1 cellular context compared by ENCODE assay signal in genomic region chr7:128793184-128793552, GRCh38.
TF ChIP-seq lines count a peak whose summit lies in the region.

No MANE protein-coding gene starts in this region.

TF ChIP-seq in SK-N-SH, 30 proteins besides CTCF, POLR2A, EP300 and RAD21:
- TF ChIP-seq REST (IDR thresholded peaks at IDR 0.05; ENCODE audit: low read depth, low read length) (no peak), GABPA (IDR thresholded peaks at IDR 0.05; ENCODE audit: low read depth) (no peak), SIN3A (IDR thresholded peaks at IDR 0.05; ENCODE audit: borderline replicate concordance, low read depth, low read length) (no peak), RCOR1 (IDR thresholded peaks at IDR 0.05; ENCODE audit: low read length) (no peak), YY1 (IDR thresholded peaks at IDR 0.05; ENCODE audit: low read depth) (no peak), MEF2A (IDR thresholded peaks at IDR 0.05; ENCODE audit: borderline replicate concordance, low read depth) (no peak), USF1 (IDR thresholded peaks at IDR 0.05; ENCODE audit: borderline replicate concordance, low read depth) (no peak), MXI1 (IDR thresholded peaks at IDR 0.05; ENCODE audit: low read depth, low read length) (no peak), ZBTB33 (IDR thresholded peaks at IDR 0.05; ENCODE audit: borderline replicate concordance, low read depth) (no peak), TEAD4 (IDR thresholded peaks at IDR 0.05; ENCODE audit: borderline replicate concordance, insufficient read depth) (no peak), TAF1 (IDR thresholded peaks at IDR 0.05; ENCODE audit: borderline replicate concordance, low read depth, low read length) (no peak), NRF1 (IDR thresholded peaks at IDR 0.05; ENCODE audit: low read depth, low read length) (no peak), RFX5 (IDR thresholded peaks at IDR 0.05; ENCODE audit: low read length) (no peak), USF2 (IDR thresholded peaks at IDR 0.05; ENCODE audit: borderline replicate concordance, low read depth, low read length) (no peak), MAX (IDR thresholded peaks at IDR 0.05; ENCODE audit: low read depth) (no peak)
TF ChIP-seq in SK-N-SH: peak in this region for 0.
